20 cellular contexts compared by ENCODE assay signal in genomic region chr3:144104679-144105078, GRCh38.
"Had no signal": no experiment of that assay in that cellular context is flagged by ENCODE, and none has a peak within 500 bp of the region (broad histone marks: within the 10 kb centered on the region; RNA-seq: fewer than 3 reads in every experiment).

No MANE protein-coding gene starts in this region.

- DNase-seq: activated CD4-positive, alpha-beta memory T cell treated with anti-CD3 and anti-CD28 coated beads, Interleukin-2, amount 10 ng/mL, durations not matched to agents 7 days and 5 days; activated CD4-positive, alpha-beta T cell treated with anti-CD3 and anti-CD28 coated beads for 36 hours; activated CD4-positive, alpha-beta T cell treated with anti-CD3 and anti-CD28 coated beads, Interleukin-2, amount 50 U/mL, for 1 hour; activated CD8-positive, alpha-beta memory T cell treated with anti-CD3 and anti-CD28 coated beads, Interleukin-2, amount 50 U/mL, for 4 hours; activated gamma-delta T cell treated with Interleukin-2 at 50 U/mL for 16 hours; activated naive CD4-positive, alpha-beta T cell treated with anti-CD3 and anti-CD28 coated beads, Interleukin-2, amount 10 ng/mL, durations not matched to agents 7 days and 5 days; activated naive CD8-positive, alpha-beta T cell treated with anti-CD3 and anti-CD28 coated beads for 36 hours; activated T-cell treated with anti-CD3 and anti-CD28 coated beads, Interleukin-2, amount 50 U/mL, for 72 hours; cerebellar nuclear complex; Kasumi-1; NCI-H1092; NCI-H2171; Peyer's patch; Right ventricle myocardium superior; SK-N-SH; T-helper 1 cell had no signal

- H3K4me2 ChIP-seq: SK-N-SH had no signal

- H3K9ac ChIP-seq: SK-N-SH had no signal

- H3K27ac ChIP-seq: Peyer's patch, RWPE1, SJCRH30 had no signal

- FAIRE-seq: K562 had no signal

- H3K4me1 ChIP-seq: Peyer's patch had no signal

- H3K9me3 ChIP-seq: Peyer's patch, SJCRH30, SK-N-SH had no signal

- H3K4me3 ChIP-seq: K562, Peyer's patch, SJCRH30 had no signal

- H3K27me3 ChIP-seq: Peyer's patch, SJCRH30 had no signal

- ATAC-seq: activated CD4-positive, alpha-beta T cell treated with anti-CD3 and anti-CD28 coated beads for 36 hours; activated T-cell treated with anti-CD3 and anti-CD28 coated beads, Interleukin-2, amount 50 U/mL, for 72 hours; K562 had no signal

- H3K36me3 ChIP-seq: Peyer's patch, SJCRH30, WERI-Rb-1 had no signal
